21 cellular contexts compared by ENCODE assay signal in genomic region chr6:63502165-63502564, GRCh38.
A peak's percentile ranks its signal among the peaks of the same experiment; 100 is the strongest.
DNase-seq lines count a peak whose midpoint lies in the region; ATAC-seq, FAIRE-seq and TF ChIP-seq lines count a peak whose summit lies in the region.
"Had no signal": no experiment of that assay in that cellular context is flagged by ENCODE, and none has a peak within 500 bp of the region (broad histone marks: within the 10 kb centered on the region; RNA-seq: fewer than 3 reads in every experiment).

No MANE protein-coding gene starts in this region.

- intact Hi-C loops in HCT116 (cut with micrococcal nuclease), result no loop called here

- no peaks in the 10 kb centered on the region for H3K9me2 ChIP-seq in HCT116 (ENCODE audit: insufficient read depth)

- ATAC-seq in HCT116 (no peak), foreskin keratinocyte (peak; percentile 37), GM18517 (IDR thresholded peaks at IDR 0.05; ENCODE audit: unreplicated experiment) (no peak)

- FAIRE-seq in small intestine (lab: Jason Lieb, UNC), result peak; percentile 81
- FAIRE-seq: HTR-8/SVneo had no signal

- H3K27me3 ChIP-seq in HCT116 (ENCODE audit: insufficient read depth, low read length) (no peaks in the 10 kb centered on the region), Peyer's patch (no peaks in the 10 kb centered on the region), foreskin keratinocyte (no peaks in the 10 kb centered on the region), small intestine (ENCODE audit: control insufficient read depth in 2 of 2, insufficient read depth in 2 of 2, low read length in 2 of 2) (no peaks in the 10 kb centered on the region)

- TF ChIP-seq CTCF in HCT116 (IDR thresholded peaks at IDR 0.05 in 2 of 3, conservative IDR thresholded peaks at IDR 0.05 in 1 of 3; ENCODE audit: borderline replicate concordance in 1 of 3, insufficient read depth in 1 of 3, low read depth in 2 of 3, low read length in 2 of 3) (no peak), Peyer's patch (IDR thresholded peaks at IDR 0.05) (no peak), foreskin keratinocyte (conservative IDR thresholded peaks at IDR 0.05) (no peak)

- TF ChIP-seq POLR2A in HCT116 (IDR thresholded peaks at IDR 0.05; ENCODE audit: borderline replicate concordance, extremely low read depth, insufficient read depth, insufficient read length) (no peak), Peyer's patch (IDR thresholded peaks at IDR 0.05) (no peak)

- POLR2A ChIA-PET in HCT116 (lab: Charles Lee), result no interaction called here

- H3K27ac ChIP-seq in HCT116 (ENCODE audit: low read depth, low read length) (no peak overlapping the region), Peyer's patch (peak overlapping the region in 3 of 4 donors; percentile 41 to 75 (median 67)), foreskin keratinocyte (no peak overlapping the region), small intestine (ENCODE audit: low read depth in 1 of 2, low read length in 1 of 2) (peak overlapping the region in 1 of 2 donors; percentile 50)
- H3K27ac ChIP-seq: SK-N-MC had no signal

- no peaks in the 10 kb centered on the region for H3K36me3 ChIP-seq in HCT116 (ENCODE audit: control insufficient read depth in 1 of 2, insufficient read depth in 2 of 2, low read length in 2 of 2)
- no peaks in the 10 kb centered on the region for H3K36me3 ChIP-seq in Peyer's patch
- H3K36me3 ChIP-seq in small intestine (ENCODE audit: control insufficient read depth in 2 of 2, insufficient read depth in 2 of 2, low read length in 2 of 2), result no peaks in the 10 kb centered on the region

- no peak for DNase-seq in HCT116 (ENCODE audit: low read depth, low spot score)
- no peak for DNase-seq in Peyer's patch
- DNase-seq in foreskin keratinocyte, result no peak
- peak; percentile 82 for DNase-seq in small intestine
- DNase-seq in stimulated activated CD4-positive, alpha-beta T cell treated with anti-CD3 and anti-CD28 coated beads, Interleukin-4, amount 100 ng/mL, for 4 hours, result no peak
- no peak for DNase-seq in activated gamma-delta T cell (lab: John Stamatoyannopoulos, UW)
- DNase-seq: CD4-positive, CD25-positive, alpha-beta regulatory T cell; DMS79 treated with DMSO at 0.1 percent for 48 hours; H7; HFFc6; KG1; NCI-H1092 treated with DMSO at 0.1 percent for 48 hours; NCI-H1436 treated with DMSO at 0.1 percent for 48 hours; NCI-H1930; NCI-H226; NCI-H510A treated with DMSO at 0.1 percent for 48 hours; NCI-H82; SHP77 treated with DMSO at 0.1 percent for 48 hours had no signal

- CTCF ChIA-PET in HCT116 (lab: Charles Lee), result no interaction called here

- no TSS peak for BruUV-seq in HCT116 (replicated peaks; lab: Mats Ljungman, UMichigan)

- H3K79me2 ChIP-seq in HCT116 (ENCODE audit: insufficient read depth, low read length), result no peaks in the 10 kb centered on the region

- H3K4me3 ChIP-seq in HCT116 (replicated peaks in 1 of 2; ENCODE audit: low read depth in 1 of 2, low read length in 2 of 2) (no peak overlapping the region), Peyer's patch (no peak overlapping the region), small intestine (ENCODE audit: low read depth in 1 of 2, low read length in 2 of 2) (no peak overlapping the region)
- H3K4me3 ChIP-seq: SK-N-MC had no signal

- no peaks in the 10 kb centered on the region for H4K20me1 ChIP-seq in HCT116 (ENCODE audit: insufficient read depth)

- H3K4me1 ChIP-seq in HCT116 (ENCODE audit: control insufficient read depth in 1 of 2, insufficient read depth in 2 of 2, low read length in 2 of 2) (peaks cover 0 to 38% of the 10 kb centered on the region in 2 experiments; a peak in 3 of 4 replicates), Peyer's patch (peaks cover 0 to 7% (median 0%) of the 10 kb centered on the region in 4 donors), foreskin keratinocyte (peaks cover 5% of the 10 kb centered on the region), small intestine (ENCODE audit: control insufficient read depth in 2 of 2, insufficient read depth in 1 of 2, low read depth in 1 of 2, low read length in 1 of 2) (no peaks in the 10 kb centered on the region)

- peak overlapping the region; percentile 11; the same call in 1 of the 2 replicates for H3K4me2 ChIP-seq in HCT116 (ENCODE audit: low read length)

- TF ChIP-seq RAD21 in HCT116 (IDR thresholded peaks at IDR 0.05; ENCODE audit: low read depth), result no peak

- RAD21 ChIA-PET in HCT116 (lab: Charles Lee; ENCODE audit: low non-redundant PET in 1 of 2, low total read pairs in 2 of 2, uncharacterized antibody in 2 of 2, unreplicated experiment in 2 of 2), result no interaction called here

- H2AFZ ChIP-seq in HCT116 (ENCODE audit: low read depth, low read length, poor library complexity, severe bottlenecking), result peak overlapping the region; percentile 70

- no peak overlapping the region for H3K9ac ChIP-seq in HCT116 (ENCODE audit: low read length)

- H3K9me3 ChIP-seq in HCT116 (ENCODE audit: control insufficient read depth in 1 of 2, insufficient read depth in 1 of 2, low read depth in 1 of 2, low read length in 2 of 2) (no peaks in the 10 kb centered on the region), Peyer's patch (no peaks in the 10 kb centered on the region), small intestine (ENCODE audit: control insufficient read depth, low read depth) (no peaks in the 10 kb centered on the region)

TF ChIP-seq in HCT116, 20 proteins besides CTCF, POLR2A, EP300 and RAD21:
- TF ChIP-seq SP1 (IDR thresholded peaks at IDR 0.05; ENCODE audit: low read depth) (peak; percentile 26; the same call in 1 of the 2 replicates), FOSL1 (IDR thresholded peaks at IDR 0.05; ENCODE audit: low read depth) (peak; percentile 32; the same call in 1 of the 2 replicates), JUND (IDR thresholded peaks at IDR 0.05) (0 out of 2 replicates have a peak, but pooled peaks have one; percentile 17), EGR1 (IDR thresholded peaks at IDR 0.05; ENCODE audit: low read depth) (no peak), ELF1 (IDR thresholded peaks at IDR 0.05; ENCODE audit: borderline replicate concordance, low read depth) (no peak), MAX (IDR thresholded peaks at IDR 0.05) (no peak)
TF ChIP-seq in HCT116: peak in this region for 3.

Comparison
In these comparisons a context has a peak if more than half of its experiments do, and no peak if none do; other contexts are left out.
1. H3K27ac ChIP-seq: peak in Peyer's patch (3 of 4); none in HCT116 (single experiment) and foreskin keratinocyte (single experiment).